Comparison of ENCODE assay signal across 8 cellular contexts in the genomic region with DNA sequence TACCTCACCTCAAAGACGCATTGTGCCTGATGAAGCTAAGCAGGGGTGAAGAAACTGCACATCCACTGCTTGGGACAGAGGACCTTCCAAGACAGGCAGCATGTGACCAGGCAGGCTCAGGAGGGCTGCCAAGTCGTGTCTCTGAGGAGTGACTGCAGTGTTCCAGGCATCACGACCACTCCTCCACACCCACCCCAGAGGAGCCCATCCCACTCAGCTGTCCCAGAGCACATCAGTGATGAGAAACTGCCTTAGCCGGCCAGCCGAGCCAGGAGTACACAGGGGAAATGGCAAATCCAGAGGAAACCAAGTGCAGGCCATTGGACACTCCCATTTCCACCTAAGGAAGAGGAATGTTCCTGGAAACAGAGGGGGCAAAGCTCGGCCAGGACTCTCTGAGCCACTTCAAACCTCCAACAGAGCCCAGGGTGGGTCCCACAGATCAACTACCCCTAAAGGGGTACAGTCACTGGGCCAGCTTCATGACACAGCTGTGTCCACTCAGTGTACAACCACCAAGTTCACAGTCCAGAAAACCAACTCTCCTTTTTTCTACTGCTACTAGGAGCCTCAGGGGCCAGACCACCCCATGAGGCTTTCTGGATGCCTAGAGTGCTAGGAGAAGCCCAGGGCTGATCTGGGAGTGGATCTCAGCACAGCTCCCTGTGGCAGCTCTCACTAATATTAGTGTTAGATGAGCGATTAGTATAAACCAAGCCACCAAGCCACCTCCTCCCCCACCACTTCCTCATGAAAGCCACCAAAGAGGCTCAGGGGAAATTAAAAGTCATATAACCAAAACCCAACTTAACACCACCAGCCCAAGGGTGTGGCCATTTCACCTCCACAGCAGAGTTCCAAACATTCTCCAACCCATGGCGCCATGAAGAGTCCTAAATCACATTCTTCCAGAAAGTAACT. TPM values are rescaled to one million over a fixed set of nuclear protein-coding genes. Genes with fewer than 3 reads are reported as not detected.
DNase-seq lines count a peak whose midpoint lies in the region; ATAC-seq and TF ChIP-seq lines count a peak whose summit lies in the region.

No MANE protein-coding gene starts in this region.

- H3K9me3 ChIP-seq in IMR-90 (ENCODE audit: control insufficient read depth, insufficient read depth, low read length) = no peaks in the 10 kb centered on the region
- no peaks in the 10 kb centered on the region for H3K9me3 ChIP-seq in MG63

- TF ChIP-seq RAD21 in IMR-90 (IDR thresholded peaks at IDR 0.05; ENCODE audit: low read length) = no peak

- no peaks in the 10 kb centered on the region for H3K27me3 ChIP-seq in IMR-90 (ENCODE audit: control insufficient read depth, insufficient read depth, low read length)
- no peaks in the 10 kb centered on the region for H3K27me3 ChIP-seq in MG63

- WGBS in IMR-90 (ENCODE audit: extremely low coverage in 2 of 2, insufficient read length in 1 of 2), 2 experiments = 33% methylated on average over 3 of the region's 8 CpGs; no CpG with 5 or more reads in 1 of the 2 experiments

- peak overlapping the region; percentile 49 for H2BK20ac ChIP-seq in IMR-90 (ENCODE audit: low read depth, low read length)

- peak overlapping the region; percentile 73 for H3K4me3 Mint-ChIP-seq in activated T-helper 1 cell treated with anti-CD3 and anti-CD28 coated beads, Interleukin-12 subunit alpha, Interleukin-12 subunit beta, Interleukin-2, Interleukin-4 antibody, amounts not matched to agents 30 ng/mL and 10 ng/mL and 1 ng/mL, durations not matched to agents 14 hours and 24 hours and 36 hours

- H3K23ac ChIP-seq in IMR-90 (ENCODE audit: low read depth, low read length) = peak overlapping the region; percentile 56; the same call in 1 of the 2 replicates

- peak overlapping the region; percentile 88 for H2AK5ac ChIP-seq in IMR-90 (ENCODE audit: low read depth, low read length)

- peaks cover 30% of the 10 kb centered on the region for H3K36me3 Mint-ChIP-seq in activated T-helper 1 cell treated with anti-CD3 and anti-CD28 coated beads, Interleukin-12 subunit alpha, Interleukin-12 subunit beta, Interleukin-2, Interleukin-4 antibody, amounts not matched to agents 30 ng/mL and 10 ng/mL and 1 ng/mL, durations not matched to agents 14 hours and 24 hours and 36 hours (ENCODE audit: low read depth)

- peaks cover 34% of the 10 kb centered on the region for H3K4me1 ChIP-seq in IMR-90 (ENCODE audit: control insufficient read depth, insufficient read depth, low read length)

- no peak for TF ChIP-seq CTCF in IMR-90 (conservative IDR thresholded peaks at IDR 0.05; ENCODE audit: low read depth, low read length)

- DNase-seq in IMR-90 (no peak), left ventricle myocardium superior (peak; percentile 90), NCI-H1092 (lab: John Stamatoyannopoulos, UW) (no peak), mesenteric fat pad (ENCODE audit: low spot score) (no peak), SIG-M5 treated with dmso at 0.1 percent for 504 hours (lab: John Stamatoyannopoulos, UW; ENCODE audit: unreplicated experiment) (no peak), MG63 (no peak)
- peak; percentile 42 for DNase-seq in activated T-helper 1 cell treated with anti-CD3 and anti-CD28 coated beads, Interleukin-12 subunit alpha, Interleukin-12 subunit beta, Interleukin-2, Interleukin-4 antibody, amounts not matched to agents 30 ng/mL and 10 ng/mL and 1 ng/mL, durations not matched to agents 14 hours and 24 hours and 36 hours (ENCODE audit: low spot score)
- peak; percentile 19 for DNase-seq in stimulated activated naive CD4-positive, alpha-beta T cell treated with Interleukin-2 at 50 U/mL for 16 hours (lab: John Stamatoyannopoulos, UW)

- no TSS peak for BruUV-seq in IMR-90 (replicated peaks; lab: Mats Ljungman, UMichigan)

- H3K4ac ChIP-seq in IMR-90 (ENCODE audit: low read depth, low read length) = peak overlapping the region; percentile 73

- peak overlapping the region; percentile 38; the same call in 1 of the 2 replicates for H3K4me2 ChIP-seq in IMR-90 (ENCODE audit: low read depth, low read length)

- ATAC-seq in IMR-90 (ENCODE audit: low read depth) (peak; percentile 31), left ventricle myocardium superior (peak; percentile 82)

- H2AK9ac ChIP-seq in IMR-90 (replicated peaks; ENCODE audit: low read depth, low read length, poor library complexity) = peak overlapping the region; percentile 92

- H2AFZ ChIP-seq in IMR-90 (replicated peaks; ENCODE audit: low read length, poor library complexity) = peak overlapping the region; percentile 56

- peak overlapping the region; percentile 45 for H3K27ac ChIP-seq in IMR-90 (ENCODE audit: insufficient read depth, low read length)

- H3K79me1 ChIP-seq in IMR-90 (ENCODE audit: low read depth in 1 of 2, low read length in 2 of 2) = peaks cover 5 to 54% of the 10 kb centered on the region in 2 experiments; a peak in 2 of 4 replicates

- H3K27ac Mint-ChIP-seq in activated T-helper 1 cell treated with anti-CD3 and anti-CD28 coated beads, Interleukin-12 subunit alpha, Interleukin-12 subunit beta, Interleukin-2, Interleukin-4 antibody, amounts not matched to agents 30 ng/mL and 10 ng/mL and 1 ng/mL, durations not matched to agents 14 hours and 24 hours and 36 hours = peak overlapping the region; percentile 53

- H4K20me1 ChIP-seq in IMR-90 (ENCODE audit: insufficient read depth, low read length) = peaks cover 61% of the 10 kb centered on the region

- dilution Hi-C loops in IMR-90 (cut with HindIII; ENCODE audit: low sequenced_read_pairs, unreplicated experiment) = no loop called here

- no peak overlapping the region for H3K9ac ChIP-seq in IMR-90 (ENCODE audit: low read depth, low read length)

- peak overlapping the region; percentile 26; the same call in 1 of the 2 replicates for H2BK120ac ChIP-seq in IMR-90 (ENCODE audit: low read depth, low read length)

- no peak overlapping the region for H3K56ac ChIP-seq in IMR-90 (ENCODE audit: extremely low read depth, insufficient read depth, low read length)

- H3K36me3 ChIP-seq in IMR-90 (ENCODE audit: control insufficient read depth, insufficient read depth, low read length) = peaks cover 6% of the 10 kb centered on the region
- H3K36me3 ChIP-seq in MG63 = peaks cover 43% of the 10 kb centered on the region

- no peaks in the 10 kb centered on the region for H3K27me3 Mint-ChIP-seq in activated T-helper 1 cell treated with anti-CD3 and anti-CD28 coated beads, Interleukin-12 subunit alpha, Interleukin-12 subunit beta, Interleukin-2, Interleukin-4 antibody, amounts not matched to agents 30 ng/mL and 10 ng/mL and 1 ng/mL, durations not matched to agents 14 hours and 24 hours and 36 hours (ENCODE audit: insufficient read depth)

- in situ Hi-C loops in IMR-90 (cut with MboI; ENCODE audit: low sequenced_read_pairs) = no loop called here

- CTCF ChIA-PET in IMR-90 (lab: Yijun Ruan, JAX) = interaction anchor here (1.9 to 3.7 kb wide), 2 partner anchors 15 to 22 kb away, joined by 6 to 13 read pairs; no protein-coding TSS in a partner anchor

- peak overlapping the region in 1 of 2 experiments; percentile 65; a peak in 2 of 4 replicates for H4K8ac ChIP-seq in IMR-90 (ENCODE audit: low read depth in 2 of 2, low read length in 2 of 2)

- POLR2A ChIA-PET in IMR-90 (lab: Charles Lee; ENCODE audit: unreplicated experiment) = interaction anchor here (0.9 to 1.5 kb wide), 2 partner anchors 9 to 49 kb away, joined by 5 to 6 read pairs; partner anchors contain the start of gene RPLP0

- H3K9me1 ChIP-seq in IMR-90 (ENCODE audit: insufficient read depth, low read length) = peaks cover 42% of the 10 kb centered on the region

- peak overlapping the region; percentile 33; the same call in 1 of the 3 replicates for H2BK15ac ChIP-seq in IMR-90 (ENCODE audit: low read depth, low read length)

- H3K4me3 ChIP-seq in IMR-90 (ENCODE audit: insufficient read depth, low read depth, low read length) (no peak overlapping the region), MG63 (no peak overlapping the region)

- intact Hi-C loops in IMR-90 (cut with micrococcal nuclease) = loop anchor here (2.0 kb wide), 1 partner anchor 15 kb away; no protein-coding TSS in a partner anchor
- intact Hi-C loops in activated T-helper 1 cell treated with anti-CD3 and anti-CD28 coated beads, Interleukin-12 subunit alpha, Interleukin-12 subunit beta, Interleukin-2, Interleukin-4 antibody, amounts not matched to agents 30 ng/mL and 10 ng/mL and 1 ng/mL, durations not matched to agents 14 hours and 24 hours and 36 hours (cut with micrococcal nuclease) = loop anchor here (5.0 kb wide), 1 partner anchor 133 kb away; the partner anchor contains the start of gene RAB35
- intact Hi-C loops in left ventricle myocardium superior (cut with micrococcal nuclease) = no loop called here

- peak overlapping the region; percentile 58 for H2BK5ac ChIP-seq in IMR-90 (ENCODE audit: low read depth, low read length, poor library complexity, severe bottlenecking)

- no peak for TF ChIP-seq POLR2A in IMR-90 (IDR thresholded peaks at IDR 0.05; ENCODE audit: low read depth, low read length)

- peak overlapping the region; percentile 64 for H3K14ac ChIP-seq in IMR-90 (replicated peaks; ENCODE audit: low read depth, low read length)

- peaks cover 77% of the 10 kb centered on the region for H3K4me1 Mint-ChIP-seq in activated T-helper 1 cell treated with anti-CD3 and anti-CD28 coated beads, Interleukin-12 subunit alpha, Interleukin-12 subunit beta, Interleukin-2, Interleukin-4 antibody, amounts not matched to agents 30 ng/mL and 10 ng/mL and 1 ng/mL, durations not matched to agents 14 hours and 24 hours and 36 hours (ENCODE audit: low read depth)

- peak overlapping the region; percentile 55 for H4K91ac ChIP-seq in IMR-90 (ENCODE audit: insufficient read depth, low read depth, low read length)

- H3K18ac ChIP-seq in IMR-90 (ENCODE audit: low read depth, low read length) = peak overlapping the region; percentile 6; the same call in 1 of the 2 replicates

- H4K5ac ChIP-seq in IMR-90 (ENCODE audit: low read depth, low read length) = 0 out of 2 replicates have a peak overlapping the region, but pooled peaks have one; percentile 9

- H3K9me3 Mint-ChIP-seq in activated T-helper 1 cell treated with anti-CD3 and anti-CD28 coated beads, Interleukin-12 subunit alpha, Interleukin-12 subunit beta, Interleukin-2, Interleukin-4 antibody, amounts not matched to agents 30 ng/mL and 10 ng/mL and 1 ng/mL, durations not matched to agents 14 hours and 24 hours and 36 hours = no peaks in the 10 kb centered on the region

RNA-seq across cellular contexts. Expression of gene PXN, which starts 15.4 kb away (rescaled TPM):
- total RNA-seq in IMR-90 (2012; rRNA removed) (33.9 and 46.6 TPM in 2 replicates), left ventricle myocardium superior (65.9 TPM), mesenteric fat pad (123 TPM)
- 134 and 139 TPM in 2 replicates for polyA plus RNA-seq in IMR-90 (2012; rRNA removed)
- polyA plus RNA-seq in IMR-90 (2012; cell fraction: cytosol; rRNA removed) = 104 and 123 TPM in 2 replicates
- polyA plus RNA-seq in IMR-90 (2012; cell fraction: nucleus; rRNA removed; ENCODE audit: low replicate concordance) = 210 and 333 TPM in 2 replicates
- 53.0 and 57.7 TPM in 2 replicates for total RNA-seq in activated T-helper 1 cell treated with anti-CD3 and anti-CD28 coated beads, Interleukin-12 subunit alpha, Interleukin-12 subunit beta, Interleukin-2, Interleukin-4 antibody, amounts not matched to agents 30 ng/mL and 10 ng/mL and 1 ng/mL, durations not matched to agents 14 hours and 24 hours and 36 hours
- 6.4 and 11.5 TPM in 2 replicates for total RNA-seq in MG63 (2014; rRNA removed; shearing (Covaris generic); ENCODE audit: low replicate concordance)

RNA-seq across cellular contexts. Expression of gene RNU4-2, which starts 41.6 kb away (rescaled TPM):
- total RNA-seq in IMR-90 (2012; rRNA removed) (under 0.01 TPM in 2 replicates), left ventricle myocardium superior (13,220 TPM), mesenteric fat pad (7,466 TPM)
- polyA plus RNA-seq in IMR-90 (2012; rRNA removed) = not detected in 2 replicates
- polyA plus RNA-seq in IMR-90 (2012; cell fraction: cytosol; rRNA removed) = not detected in 2 replicates
- polyA plus RNA-seq in IMR-90 (2012; cell fraction: nucleus; rRNA removed; ENCODE audit: low replicate concordance) = not detected in 2 replicates
- total RNA-seq in activated T-helper 1 cell treated with anti-CD3 and anti-CD28 coated beads, Interleukin-12 subunit alpha, Interleukin-12 subunit beta, Interleukin-2, Interleukin-4 antibody, amounts not matched to agents 30 ng/mL and 10 ng/mL and 1 ng/mL, durations not matched to agents 14 hours and 24 hours and 36 hours = 5,055 and 7,832 TPM in 2 replicates
- not detected in 2 replicates for total RNA-seq in MG63 (2014; rRNA removed; shearing (Covaris generic); ENCODE audit: low replicate concordance)

RNA-seq across cellular contexts. Expression of gene RNU4-1, which starts 42.9 kb away (rescaled TPM):
- total RNA-seq in IMR-90 (2012; rRNA removed) (under 0.01 TPM in 2 replicates), left ventricle myocardium superior (1,438 TPM), mesenteric fat pad (976 TPM)
- not detected in 2 replicates for polyA plus RNA-seq in IMR-90 (2012; rRNA removed)
- not detected in 2 replicates for polyA plus RNA-seq in IMR-90 (2012; cell fraction: cytosol; rRNA removed)
- polyA plus RNA-seq in IMR-90 (2012; cell fraction: nucleus; rRNA removed; ENCODE audit: low replicate concordance) = not detected in 2 replicates
- 2,369 and 3,474 TPM in 2 replicates for total RNA-seq in activated T-helper 1 cell treated with anti-CD3 and anti-CD28 coated beads, Interleukin-12 subunit alpha, Interleukin-12 subunit beta, Interleukin-2, Interleukin-4 antibody, amounts not matched to agents 30 ng/mL and 10 ng/mL and 1 ng/mL, durations not matched to agents 14 hours and 24 hours and 36 hours
- not detected in 2 replicates for total RNA-seq in MG63 (2014; rRNA removed; shearing (Covaris generic); ENCODE audit: low replicate concordance)

RNA-seq across cellular contexts. Expression of gene RPLP0, which starts 49.2 kb away (rescaled TPM):
- 4,496 and 5,401 TPM in 2 replicates for total RNA-seq in IMR-90 (2012; rRNA removed)
- polyA plus RNA-seq in IMR-90 (2012; rRNA removed) = 5,590 and 6,356 TPM in 2 replicates
- polyA plus RNA-seq in IMR-90 (2012; cell fraction: cytosol; rRNA removed) = 2,244 and 4,987 TPM in 2 replicates
- polyA plus RNA-seq in IMR-90 (2012; cell fraction: nucleus; rRNA removed; ENCODE audit: low replicate concordance) = 1,556 and 2,037 TPM in 2 replicates
- 2,459 and 2,531 TPM in 2 replicates for total RNA-seq in activated T-helper 1 cell treated with anti-CD3 and anti-CD28 coated beads, Interleukin-12 subunit alpha, Interleukin-12 subunit beta, Interleukin-2, Interleukin-4 antibody, amounts not matched to agents 30 ng/mL and 10 ng/mL and 1 ng/mL, durations not matched to agents 14 hours and 24 hours and 36 hours
- 674 TPM for total RNA-seq in left ventricle myocardium superior
- 1,415 TPM for total RNA-seq in mesenteric fat pad
- 5,975 and 7,875 TPM in 2 replicates for total RNA-seq in MG63 (2014; rRNA removed; shearing (Covaris generic); ENCODE audit: low replicate concordance)

RNA-seq across cellular contexts. Expression of gene SIRT4, which starts 52.0 kb away (rescaled TPM):
- total RNA-seq in IMR-90 (2012; rRNA removed) (0.83 and 2.0 TPM in 2 replicates), left ventricle myocardium superior (10.2 TPM), mesenteric fat pad (1.6 TPM)
- polyA plus RNA-seq in IMR-90 (2012; rRNA removed) = 0.56 and 0.87 TPM in 2 replicates
- polyA plus RNA-seq in IMR-90 (2012; cell fraction: cytosol; rRNA removed) = 0.99 and 1.2 TPM in 2 replicates
- polyA plus RNA-seq in IMR-90 (2012; cell fraction: nucleus; rRNA removed; ENCODE audit: low replicate concordance) = 0.61 and 0.79 TPM in 2 replicates
- total RNA-seq in activated T-helper 1 cell treated with anti-CD3 and anti-CD28 coated beads, Interleukin-12 subunit alpha, Interleukin-12 subunit beta, Interleukin-2, Interleukin-4 antibody, amounts not matched to agents 30 ng/mL and 10 ng/mL and 1 ng/mL, durations not matched to agents 14 hours and 24 hours and 36 hours = 1.0 and 1.7 TPM in 2 replicates
- 0.33 TPM in 1 of 2 replicates, not detected in the other for total RNA-seq in MG63 (2014; rRNA removed; shearing (Covaris generic); ENCODE audit: low replicate concordance)

Comparison
In these comparisons a context has a peak if more than half of its experiments do, and no peak if none do; other contexts are left out.
1. DNase-seq: peak in activated T-helper 1 cell treated with anti-CD3 and anti-CD28 coated beads, Interleukin-12 subunit alpha, Interleukin-12 subunit beta, Interleukin-2, Interleukin-4 antibody, amounts not matched to agents 30 ng/mL and 10 ng/mL and 1 ng/mL, durations not matched to agents 14 hours and 24 hours and 36 hours (single experiment), left ventricle myocardium superior (single experiment) and stimulated activated naive CD4-positive, alpha-beta T cell treated with Interleukin-2 at 50 U/mL for 16 hours (single experiment); none in IMR-90 (single experiment), NCI-H1092 (single experiment), mesenteric fat pad (single experiment), SIG-M5 treated with dmso at 0.1 percent for 504 hours (single experiment) and MG63 (single experiment).
2. RNA of gene RNU4-2, which starts 41.6 kb away (total RNA-seq): 13,220 TPM in left ventricle myocardium superior (single experiment), 5,055 to 7,832 TPM in activated T-helper 1 cell treated with anti-CD3 and anti-CD28 coated beads, Interleukin-12 subunit alpha, Interleukin-12 subunit beta, Interleukin-2, Interleukin-4 antibody, amounts not matched to agents 30 ng/mL and 10 ng/mL and 1 ng/mL, durations not matched to agents 14 hours and 24 hours and 36 hours and 7,466 TPM in mesenteric fat pad (single experiment); under 0.01 TPM in IMR-90 and not detected in MG63; every median in the first group is over 1,000 times any median in the second.
3. RNA of gene RNU4-1, which starts 42.9 kb away (total RNA-seq): 2,369 to 3,474 TPM in activated T-helper 1 cell treated with anti-CD3 and anti-CD28 coated beads, Interleukin-12 subunit alpha, Interleukin-12 subunit beta, Interleukin-2, Interleukin-4 antibody, amounts not matched to agents 30 ng/mL and 10 ng/mL and 1 ng/mL, durations not matched to agents 14 hours and 24 hours and 36 hours, 1,438 TPM in left ventricle myocardium superior (single experiment) and 976 TPM in mesenteric fat pad (single experiment); under 0.01 TPM in IMR-90 and not detected in MG63; every median in the first group is over 100 times any median in the second.